1 cellular context compared by ENCODE assay signal in genomic region chr7:36138209-36138608, GRCh38.
TF ChIP-seq lines count a peak whose summit lies in the region.

No MANE protein-coding gene starts in this region.

TF ChIP-seq in HepG2, 621 proteins besides CTCF, POLR2A, EP300 and RAD21:
- TF ChIP-seq ZNF563 (CRISPR knock-in tag; IDR thresholded peaks at IDR 0.05) = no peak
- TF ChIP-seq GTF2F1 (IDR thresholded peaks at IDR 0.05; ENCODE audit: low read length) = no peak
- no peak for TF ChIP-seq GLMP (CRISPR knock-in tag; IDR thresholded peaks at IDR 0.05; ENCODE audit: borderline replicate concordance)
- no peak for TF ChIP-seq NFKB2 (CRISPR knock-in tag; IDR thresholded peaks at IDR 0.05; ENCODE audit: borderline replicate concordance)
- no peak for TF ChIP-seq CBX1 (IDR thresholded peaks at IDR 0.05; ENCODE audit: low read depth)
- no peak for TF ChIP-seq ZBTB42 (CRISPR knock-in tag; IDR thresholded peaks at IDR 0.05)
- TF ChIP-seq LCORL (IDR thresholded peaks at IDR 0.05) = no peak
- TF ChIP-seq LCORL (CRISPR knock-in tag; IDR thresholded peaks at IDR 0.05) = no peak
- no peak for TF ChIP-seq CBX5 (CRISPR knock-in tag; IDR thresholded peaks at IDR 0.05; ENCODE audit: borderline replicate concordance)
- no peak for TF ChIP-seq HOXA7 (CRISPR knock-in tag; IDR thresholded peaks at IDR 0.05)
- no peak for TF ChIP-seq SP5 (CRISPR knock-in tag; IDR thresholded peaks at IDR 0.05; ENCODE audit: borderline replicate concordance, low read depth)
- TF ChIP-seq ZSCAN5A (CRISPR knock-in tag; IDR thresholded peaks at IDR 0.05; ENCODE audit: borderline replicate concordance) = no peak
- TF ChIP-seq HNF4G (IDR thresholded peaks at IDR 0.05; ENCODE audit: borderline replicate concordance, low read depth, low read length) = no peak
- TF ChIP-seq HNF4G (CRISPR knock-in tag; IDR thresholded peaks at IDR 0.05; ENCODE audit: borderline replicate concordance, low read depth) = no peak
- no peak for TF ChIP-seq HMG20A (CRISPR knock-in tag; IDR thresholded peaks at IDR 0.05; ENCODE audit: borderline replicate concordance)
- TF ChIP-seq RERE (CRISPR knock-in tag; IDR thresholded peaks at IDR 0.05; ENCODE audit: low read depth) = no peak
